Comparison of ENCODE assay signal across 20 cellular contexts in genomic region chr5:74608754-74609576, GRCh38.
"Had no signal": no experiment of that assay in that cellular context is flagged by ENCODE, and none has a peak within 500 bp of the region (broad histone marks: within the 10 kb centered on the region; RNA-seq: fewer than 3 reads in every experiment).

No MANE protein-coding gene starts in this region.

- H3K36me3 ChIP-seq: esophagus squamous epithelium, heart right ventricle, left lung, neural progenitor cell, prostate gland, right atrium auricular region, vagina had no signal

- H3K27ac ChIP-seq: esophagus squamous epithelium, heart right ventricle, left lung, neural progenitor cell, prostate gland, right atrium auricular region, vagina had no signal

- H3K27me3 ChIP-seq: esophagus squamous epithelium, heart right ventricle, left lung, neural progenitor cell, right atrium auricular region, vagina had no signal

- H3K9me3 ChIP-seq: esophagus squamous epithelium, heart right ventricle, left lung, prostate gland, right atrium auricular region, vagina had no signal

- ATAC-seq: activated CD8-positive, alpha-beta memory T cell treated with anti-CD3 and anti-CD28 coated beads, Interleukin-2, amount 10 ng/mL, durations not matched to agents 7 days and 5 days; effector memory CD8-positive, alpha-beta T cell; heart right ventricle; left lung; WTC11 had no signal

- H3K4me1 Mint-ChIP-seq: activated CD4-positive, alpha-beta memory T cell treated with anti-CD3 and anti-CD28 coated beads, Interleukin-2, amount 10 ng/mL, durations not matched to agents 7 days and 5 days; activated CD8-positive, alpha-beta memory T cell treated with anti-CD3 and anti-CD28 coated beads, Interleukin-2, amount 10 ng/mL, durations not matched to agents 7 days and 5 days had no signal

- H3K4me1 ChIP-seq: esophagus squamous epithelium, left lung, prostate gland, right atrium auricular region, vagina had no signal

- H2AFZ ChIP-seq: neural progenitor cell had no signal

- H3K4me2 ChIP-seq: neural progenitor cell had no signal

- DNase-seq: activated CD4-positive, alpha-beta memory T cell treated with anti-CD3 and anti-CD28 coated beads, Interleukin-2, amount 10 ng/mL, durations not matched to agents 7 days and 5 days; activated CD4-positive, alpha-beta T cell treated with anti-CD3 and anti-CD28 coated beads for 4 hours; activated CD8-positive, alpha-beta memory T cell treated with anti-CD3 and anti-CD28 coated beads, Interleukin-2, amount 10 ng/mL, durations not matched to agents 7 days and 5 days; anterior cingulate cortex; caudate nucleus; effector memory CD8-positive, alpha-beta T cell; esophagus squamous epithelium; heart right ventricle; left lung; mammary epithelial cell; stimulated activated CD4-positive, alpha-beta T cell treated with anti-CD3 and anti-CD28 coated beads, Interleukin-2, amount 100 ng/mL, for 24 hours; trophoblast cell had no signal

- H3K4me3 Mint-ChIP-seq: activated CD4-positive, alpha-beta memory T cell treated with anti-CD3 and anti-CD28 coated beads, Interleukin-2, amount 10 ng/mL, durations not matched to agents 7 days and 5 days; activated CD8-positive, alpha-beta memory T cell treated with anti-CD3 and anti-CD28 coated beads, Interleukin-2, amount 10 ng/mL, durations not matched to agents 7 days and 5 days; brain; effector memory CD8-positive, alpha-beta T cell; neural progenitor cell; stimulated activated naive CD8-positive, alpha-beta T cell treated with anti-CD3 and anti-CD28 coated beads, Interleukin-15, Interleukin-2, amounts not matched to agents 100 ng/mL and 50 ng/mL, for 24 hours; T-helper 2 cell treated with Interferon-gamma antibody and Interleukin-4, amounts not matched to agents 5 μg/mL and 100 μg/mL, for 36 hours; WTC11 had no signal

- H3K36me3 Mint-ChIP-seq: activated CD8-positive, alpha-beta memory T cell treated with anti-CD3 and anti-CD28 coated beads, Interleukin-2, amount 10 ng/mL, durations not matched to agents 7 days and 5 days; brain; neural progenitor cell; WTC11 had no signal

- H3K9ac ChIP-seq: neural progenitor cell had no signal

- H3K9me3 Mint-ChIP-seq: activated CD4-positive, alpha-beta memory T cell treated with anti-CD3 and anti-CD28 coated beads, Interleukin-2, amount 10 ng/mL, durations not matched to agents 7 days and 5 days; effector memory CD8-positive, alpha-beta T cell; stimulated activated naive CD8-positive, alpha-beta T cell treated with anti-CD3 and anti-CD28 coated beads, Interleukin-15, Interleukin-2, amounts not matched to agents 100 ng/mL and 50 ng/mL, for 24 hours; T-helper 2 cell treated with Interferon-gamma antibody and Interleukin-4, amounts not matched to agents 5 μg/mL and 100 μg/mL, for 36 hours; WTC11 had no signal

- H3K4me3 ChIP-seq: esophagus squamous epithelium, heart right ventricle, left lung, neural progenitor cell, prostate gland, right atrium auricular region, vagina had no signal
